In the genomic region with DNA sequence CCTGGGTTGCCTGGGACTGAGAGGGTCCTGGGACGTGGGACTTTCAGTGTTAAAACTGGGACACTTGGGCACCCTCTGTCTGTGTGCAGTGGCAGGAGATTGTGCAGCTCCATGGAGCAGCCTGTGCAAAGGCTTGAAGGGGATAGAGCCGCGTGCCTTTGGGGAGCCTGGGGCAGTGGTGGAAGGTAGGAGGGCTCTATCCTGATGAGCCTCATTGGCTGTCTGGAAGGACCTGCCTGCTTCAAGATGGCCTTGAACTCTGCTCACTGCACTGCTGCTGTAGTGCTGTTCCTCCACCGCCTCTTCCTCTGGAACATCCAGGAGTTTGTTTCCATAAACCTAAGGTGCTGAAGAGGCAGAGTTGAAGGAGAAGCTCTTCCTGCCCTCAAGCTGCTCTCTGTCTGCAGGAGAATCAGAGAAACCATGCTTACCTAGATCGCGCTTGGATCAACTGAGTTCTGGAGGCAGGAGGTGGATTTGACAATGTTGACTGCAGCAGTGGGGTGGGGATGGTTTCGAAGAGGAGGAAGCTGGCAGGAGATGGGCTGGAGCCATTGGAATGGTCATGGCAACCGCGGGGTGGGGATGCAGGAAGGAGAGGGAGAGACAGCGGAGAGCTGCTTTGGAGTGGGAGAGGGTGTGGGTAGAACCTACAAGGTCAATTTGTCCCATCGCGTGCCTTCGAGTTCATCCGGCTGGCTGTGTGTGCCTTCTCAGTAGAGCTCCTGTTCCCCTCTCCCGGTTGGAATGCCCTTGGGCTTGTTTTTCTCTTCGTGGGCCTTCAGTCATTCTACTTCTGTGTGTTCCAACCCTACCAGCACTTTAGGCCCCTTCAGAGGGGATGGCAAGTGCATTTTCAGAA, we compare ENCODE assay signal across 12 cellular contexts. TPM values are rescaled to one million over a fixed set of nuclear protein-coding genes. Genes with fewer than 3 reads are reported as not detected.
A peak's percentile ranks its signal among the peaks of the same experiment; 100 is the strongest.
DNase-seq lines count a peak whose midpoint lies in the region; ATAC-seq, FAIRE-seq and TF ChIP-seq lines count a peak whose summit lies in the region.
"Had no signal": no experiment of that assay in that cellular context is flagged by ENCODE, and none has a peak within 500 bp of the region (broad histone marks: within the 10 kb centered on the region; RNA-seq: fewer than 3 reads in every experiment).

No MANE protein-coding gene starts in this region.

- H3K4me2 ChIP-seq in BLaER1: peak overlapping the region; percentile 79
- peak overlapping the region; percentile 57 for H3K4me2 ChIP-seq in Loucy (ENCODE audit: low read depth, low read length, poor library complexity, severe bottlenecking)

- 87 to 89% methylated on average over 16 of the region's 16 CpGs for WGBS in esophagus, 2 donors
- WGBS in pancreas, 2 donors: 82 to 87% methylated on average over 16 of the region's 16 CpGs

- H3K9me3 ChIP-seq in BLaER1 (peaks cover 8% of the 10 kb centered on the region), Loucy (ENCODE audit: insufficient read depth, low read depth, low read length) (no peaks in the 10 kb centered on the region), esophagus (ENCODE audit: control insufficient read depth in 2 of 2, insufficient read depth in 1 of 2, low read depth in 1 of 2, low read length in 1 of 2) (no peaks in the 10 kb centered on the region), pancreas (no peaks in the 10 kb centered on the region)

- no peaks in the 10 kb centered on the region for H3K27me3 ChIP-seq in BLaER1
- H3K27me3 ChIP-seq in Loucy (ENCODE audit: insufficient read depth, low read length, poor library complexity, severe bottlenecking): no peaks in the 10 kb centered on the region
- no peaks in the 10 kb centered on the region for H3K27me3 ChIP-seq in esophagus (ENCODE audit: control insufficient read depth in 1 of 2, insufficient read depth in 2 of 2, low read length in 2 of 2)
- H3K27me3 ChIP-seq in pancreas: no peaks in the 10 kb centered on the region

- H4K20me1 ChIP-seq in BLaER1: peaks cover 19% of the 10 kb centered on the region
- no peaks in the 10 kb centered on the region for H4K20me1 ChIP-seq in Loucy (ENCODE audit: insufficient read depth, low read length, poor library complexity, severe bottlenecking)

- TF ChIP-seq CTCF in Loucy (conservative IDR thresholded peaks at IDR 0.05; ENCODE audit: low read length) (no peak), pancreas (IDR thresholded peaks at IDR 0.05) (no peak)

- no peaks in the 10 kb centered on the region for H3K9me2 ChIP-seq in Loucy (replicated peaks; ENCODE audit: low read depth, low read length)

- H3K9ac ChIP-seq in BLaER1: peak overlapping the region; percentile 53; the same call in 1 of the 2 replicates
- H3K9ac ChIP-seq in Loucy (ENCODE audit: low read depth, low read length, poor library complexity, severe bottlenecking): no peak overlapping the region

- FAIRE-seq in pancreas (lab: Jason Lieb, UNC): no peak

- H2AFZ ChIP-seq in Loucy (ENCODE audit: low read length): no peak overlapping the region

- no peaks in the 10 kb centered on the region for H3F3A ChIP-seq in Loucy (ENCODE audit: low read depth)

- no peak for ATAC-seq in pancreas
- no peak for ATAC-seq in GM19467 (IDR thresholded peaks at IDR 0.05; ENCODE audit: unreplicated experiment)
- no peak for ATAC-seq in HG03045 (IDR thresholded peaks at IDR 0.05; ENCODE audit: unreplicated experiment)
- ATAC-seq in HG02938 (IDR thresholded peaks at IDR 0.05; ENCODE audit: unreplicated experiment): no peak

- peaks cover 56% of the 10 kb centered on the region for H3K79me2 ChIP-seq in Loucy (ENCODE audit: insufficient read depth, low read length)

- H3K36me3 ChIP-seq in BLaER1 (peaks cover 16% of the 10 kb centered on the region), Loucy (ENCODE audit: insufficient read depth, low read length) (no peaks in the 10 kb centered on the region), esophagus (ENCODE audit: control insufficient read depth in 2 of 2, insufficient read depth in 2 of 2, low read length in 1 of 2) (no peaks in the 10 kb centered on the region), pancreas (no peaks in the 10 kb centered on the region)

- H3K4me3 ChIP-seq in BLaER1: no peak overlapping the region
- H3K4me3 ChIP-seq in Loucy (ENCODE audit: low read length, poor library complexity, severe bottlenecking): no peak overlapping the region
- no peak overlapping the region for H3K4me3 ChIP-seq in esophagus (ENCODE audit: low read depth in 1 of 2, low read length in 2 of 2)
- no peak overlapping the region for H3K4me3 ChIP-seq in pancreas

- no peak for DNase-seq in pancreas
- DNase-seq in Kasumi-1 (lab: John Stamatoyannopoulos, UW): no peak
- DNase-seq: activated T-cell treated with anti-CD3 and anti-CD28 coated beads, Interleukin-2, amount 50 U/mL, for 48 hours; CD4-positive, alpha-beta memory T cell; GOT3; KG1 had no signal

- intact Hi-C loops in pancreas (cut with DNase I): no loop called here

- peaks cover 71% of the 10 kb centered on the region for H3K4me1 ChIP-seq in BLaER1
- H3K4me1 ChIP-seq in Loucy (ENCODE audit: insufficient read depth, low read length, poor library complexity, severe bottlenecking): peaks cover 23% of the 10 kb centered on the region
- H3K4me1 ChIP-seq in esophagus (ENCODE audit: control insufficient read depth in 2 of 2, insufficient read depth in 2 of 2, low read length in 1 of 2): peaks cover 2 to 12% of the 10 kb centered on the region in 2 donors
- peaks cover 0 to 4% (median 0%) of the 10 kb centered on the region in 3 donors for H3K4me1 ChIP-seq in pancreas

- peak overlapping the region; percentile 69 for H3K27ac ChIP-seq in BLaER1
- H3K27ac ChIP-seq in esophagus (ENCODE audit: low read depth in 2 of 2, low read length in 1 of 2): peak overlapping the region; percentile 57 to 90
- H3K27ac ChIP-seq in pancreas: peak overlapping the region in 3 of 4 donors; percentile 33 to 67 (median 51)

RNA-seq across cellular contexts. Expression of gene RMI2, which starts 3.7 kb away (rescaled TPM):
- polyA plus RNA-seq in esophagus: 10 to 100 TPM in 1 of 2 donors, 1 to 10 TPM in 1; 9.1 to 11.3 TPM
- 1 to 10 TPM in 4 of 6 donors, under 1 TPM in 2; 0.35 to 3.2 (median 1.2) TPM for total RNA-seq in pancreas
- 1 to 10 TPM in 1 of 2 donors, under 1 TPM in 1; 0.65 to 1.5 TPM for polyA plus RNA-seq in pancreas
